Comparison of ENCODE assay signal across 8 cellular contexts in the genomic region with DNA sequence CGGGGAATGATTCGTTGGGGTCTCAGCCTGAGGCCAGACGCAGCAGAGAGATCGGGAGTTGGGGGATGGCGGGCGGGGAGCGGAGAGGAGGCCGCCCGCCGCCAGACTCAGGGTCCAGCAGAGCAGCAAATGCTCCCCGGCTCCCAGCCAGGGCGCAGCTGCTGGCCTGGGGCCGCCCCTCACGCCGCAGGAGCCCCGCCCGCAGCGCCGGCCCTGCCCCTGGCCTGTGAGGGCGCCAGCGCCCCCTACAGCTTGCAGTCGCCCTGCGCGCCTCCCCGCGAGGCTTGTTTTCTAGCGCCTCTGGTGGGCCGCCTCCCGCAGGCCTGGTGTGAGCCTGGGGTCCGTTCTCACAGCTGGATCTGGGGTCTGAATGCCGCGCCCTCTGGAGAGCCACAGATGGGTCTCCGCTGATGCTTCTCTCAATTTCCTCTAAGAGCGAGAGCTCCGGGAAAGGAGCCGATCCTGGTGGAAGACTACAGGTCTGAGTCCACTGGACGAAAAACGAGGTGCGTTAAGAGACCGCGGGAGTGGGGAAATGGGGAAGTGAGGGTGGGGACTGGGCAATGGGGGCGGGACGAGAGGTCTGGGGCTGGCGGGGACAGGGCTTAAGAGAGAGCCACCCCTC. TPM values are rescaled to one million over a fixed set of nuclear protein-coding genes. Genes with fewer than 3 reads are reported as not detected.
DNase-seq lines count a peak whose midpoint lies in the region; ATAC-seq and TF ChIP-seq lines count a peak whose summit lies in the region.

No MANE protein-coding gene starts in this region.

- DNase-seq in BE2C (peak; percentile 96), NCI-H446 treated with DMSO at 0.1 percent for 48 hours (lab: John Stamatoyannopoulos, UW) (peak; percentile 70), left colon (peak; percentile 90 to 97)
- DNase-seq in activated CD4-positive, alpha-beta T cell treated with anti-CD3 and anti-CD28 coated beads for 36 hours, result peak; percentile 97
- peak; percentile 90 to 97 for DNase-seq in stimulated activated CD4-positive, alpha-beta T cell treated with anti-CD3 and anti-CD28 coated beads, Interleukin-1b, Interleukin-23, amount 100 ng/mL, for 4 hours (ENCODE audit: low read depth in 2 of 2)

- H3K9me3 ChIP-seq in BE2C, result no peaks in the 10 kb centered on the region

- no peaks in the 10 kb centered on the region for H3K27me3 Mint-ChIP-seq in activated CD4-positive, alpha-beta T cell treated with anti-CD3 and anti-CD28 coated beads for 36 hours

- H3K27me3 ChIP-seq in BE2C, result no peaks in the 10 kb centered on the region

- H3K4me3 ChIP-seq in BE2C (ENCODE audit: low read depth, low read length), result peak overlapping the region; percentile 63

- CTCF ChIA-PET in activated CD4-positive, alpha-beta T cell treated with anti-CD3 and anti-CD28 coated beads for 36 hours (lab: Charles Lee), result interaction anchor here (0.6 to 4.2 kb wide), 33 partner anchors 11 to 1769 kb away, joined by 3 to 48 read pairs (median 4); a partner anchor contains a TSS

- no peaks in the 10 kb centered on the region for H3K4me1 ChIP-seq in BE2C

- POLR2A ChIA-PET in activated CD4-positive, alpha-beta T cell treated with anti-CD3 and anti-CD28 coated beads for 36 hours (lab: Charles Lee), result interaction anchor here (0.9 to 3.3 kb wide), 8 partner anchors 17 to 53 kb away, joined by 3 to 30 read pairs (median 5); a partner anchor contains a TSS

- H3K36me3 ChIP-seq in BE2C, result no peaks in the 10 kb centered on the region

- H3K27ac ChIP-seq in cingulate gyrus (ENCODE audit: low read depth, low read length), result peak overlapping the region; percentile 77

- peaks cover 27% of the 10 kb centered on the region for H3K4me1 Mint-ChIP-seq in activated CD4-positive, alpha-beta T cell treated with anti-CD3 and anti-CD28 coated beads for 36 hours

- peak; percentile 90 for TF ChIP-seq CTCF in BE2C (IDR thresholded peaks at IDR 0.05; ENCODE audit: low read depth, low read length)

- H3K36me3 Mint-ChIP-seq in activated CD4-positive, alpha-beta T cell treated with anti-CD3 and anti-CD28 coated beads for 36 hours (ENCODE audit: low read depth), result peaks cover 7% of the 10 kb centered on the region

- intact Hi-C loops in activated CD4-positive, alpha-beta T cell treated with anti-CD3 and anti-CD28 coated beads for 36 hours (cut with DNase I, micrococcal nuclease), result loop anchor here (1.0 to 10.0 kb wide), 8 partner anchors 25 to 718 kb away; a partner anchor contains a TSS
- intact Hi-C loops in left colon (cut with DNase I, micrococcal nuclease), result no loop called here

- peak; percentile 83 for ATAC-seq in GM19043 (IDR thresholded peaks at IDR 0.05; ENCODE audit: low read depth, unreplicated experiment)
- peak; percentile 89 for ATAC-seq in HG03354 (IDR thresholded peaks at IDR 0.05; ENCODE audit: poor library complexity, severe bottlenecking, unreplicated experiment)
- ATAC-seq in activated CD4-positive, alpha-beta T cell treated with anti-CD3 and anti-CD28 coated beads for 36 hours, result peak; percentile 94
- ATAC-seq in left colon, result peak; percentile 95

- peak overlapping the region; percentile 82 for H3K4me3 Mint-ChIP-seq in activated CD4-positive, alpha-beta T cell treated with anti-CD3 and anti-CD28 coated beads for 36 hours

- no peaks in the 10 kb centered on the region for H3K9me3 Mint-ChIP-seq in activated CD4-positive, alpha-beta T cell treated with anti-CD3 and anti-CD28 coated beads for 36 hours (ENCODE audit: low read depth)

- peak overlapping the region; percentile 95 for H3K27ac Mint-ChIP-seq in activated CD4-positive, alpha-beta T cell treated with anti-CD3 and anti-CD28 coated beads for 36 hours

RNA-seq across cellular contexts. Expression of a gene that starts 29.9 kb away (rescaled TPM):
- polyA plus RNA-seq in BE2C (2012; ENCODE audit: insufficient read depth, insufficient read length, low read depth), result 1.4 TPM
- total RNA-seq in activated CD4-positive, alpha-beta T cell treated with anti-CD3 and anti-CD28 coated beads for 36 hours, result 10 to 100 TPM; 24.9 TPM
- total RNA-seq in left colon, result 10 to 100 TPM in 1 of 2 donors, 1 to 10 TPM in 1; 9.6 to 13.2 TPM

Comparison
In these comparisons a context has a peak if more than half of its experiments do, and no peak if none do; other contexts are left out.
1. Peak in every context shown above with its lines: DNase-seq, ATAC-seq, H3K4me3 ChIP-seq and H3K27ac ChIP-seq.
2. intact Hi-C loops: an anchor here in activated CD4-positive, alpha-beta T cell treated with anti-CD3 and anti-CD28 coated beads for 36 hours (1.0 to 10.0 kb wide); none called in left colon.